In the genomic region with DNA sequence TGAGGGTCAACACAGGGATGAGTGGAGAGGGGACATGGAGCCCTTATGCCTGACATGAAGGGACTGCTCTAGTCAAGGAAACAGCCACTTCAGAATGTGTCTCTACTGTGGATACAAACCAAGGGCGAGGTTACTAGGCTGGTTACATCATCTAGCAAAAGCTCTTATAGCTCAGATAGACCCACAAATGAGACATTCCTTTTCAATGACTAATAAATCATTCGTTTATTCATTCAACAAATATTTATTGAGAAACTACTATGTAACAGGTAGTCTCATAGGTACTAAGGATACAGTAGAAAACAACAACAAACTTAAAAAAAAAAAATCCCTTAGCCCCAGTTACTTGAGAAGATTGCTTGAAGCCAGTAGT, we compare ENCODE assay signal across 17 cellular contexts.
DNase-seq lines count a peak whose midpoint lies in the region; ATAC-seq, FAIRE-seq and TF ChIP-seq lines count a peak whose summit lies in the region.
"Had no signal": no experiment of that assay in that cellular context is flagged by ENCODE, and none has a peak within 500 bp of the region (broad histone marks: within the 10 kb centered on the region; RNA-seq: fewer than 3 reads in every experiment).

No MANE protein-coding gene starts in this region.

- DNase-seq in HepG2 (ENCODE audit: low spot score) = no peak
- no peak for DNase-seq in ascending aorta (ENCODE audit: low spot score in 2 of 2)
- DNase-seq in glomerular visceral epithelial cell (ENCODE audit: extremely low spot score) = peak; percentile 65
- peak; percentile 61 for DNase-seq in urothelium cell line (ENCODE audit: low spot score)
- no peak for DNase-seq in NCI-H1417 (lab: John Stamatoyannopoulos, UW)
- no peak for DNase-seq in WERI-Rb-1
- DNase-seq: activated B cell treated with CpG ODN at 0.5 μM for 24 hours, DMS 273 treated with DMSO at 0.1 percent for 48 hours, H9, head of caudate nucleus, lower lobe of right lung, NCI-H1105 treated with DMSO at 0.1 percent for 48 hours, occipital lobe had no signal

- BruUV-seq in HepG2 (replicated peaks; lab: Mats Ljungman, UMichigan) = no TSS peak

- H3K4me2 ChIP-seq in HepG2 (ENCODE audit: low read depth, low read length) = no peak overlapping the region

- POLR2A ChIA-PET in HepG2 (lab: Yijun Ruan, JAX) = no interaction called here

- in situ Hi-C loops in HepG2 (cut with HindIII; ENCODE audit: extremely low pct_ligation_motif_present, low pct_unique_long_range_greater_than_20kb) = no loop called here

- no peaks in the 10 kb centered on the region for H3K79me2 ChIP-seq in HepG2 (ENCODE audit: insufficient read depth, low read length)

- TF ChIP-seq RAD21 in liver (IDR thresholded peaks at IDR 0.05) (no peak), HepG2 (CRISPR knock-in tag; IDR thresholded peaks at IDR 0.05) (no peak)

- H3K9me3 ChIP-seq in liver (ENCODE audit: control insufficient read depth in 4 of 4, low read length in 3 of 4) (no peaks in the 10 kb centered on the region), HepG2 (ENCODE audit: low read length) (no peaks in the 10 kb centered on the region), ascending aorta (no peaks in the 10 kb centered on the region), WERI-Rb-1 (ENCODE audit: severe bottlenecking) (no peaks in the 10 kb centered on the region)
- H3K9me3 ChIP-seq: lower lobe of right lung had no signal

- H3K36me3 ChIP-seq in liver (ENCODE audit: control insufficient read depth in 4 of 4, insufficient read depth in 3 of 4, low read depth in 1 of 4, low read length in 3 of 4) = no peaks in the 10 kb centered on the region
- H3K36me3 ChIP-seq in HepG2 (replicated peaks in 1 of 2; ENCODE audit: control insufficient read depth in 1 of 2, insufficient read depth in 2 of 2, low read length in 2 of 2) = peaks cover 2 to 6% of the 10 kb centered on the region in 2 experiments; a peak in 3 of 5 replicates
- H3K36me3 ChIP-seq in ascending aorta = no peaks in the 10 kb centered on the region
- H3K36me3 ChIP-seq in WERI-Rb-1 = no peaks in the 10 kb centered on the region

- no peak for TF ChIP-seq POLR2A in HepG2 (IDR thresholded peaks at IDR 0.05; ENCODE audit: insufficient read depth in 1 of 2, low read depth in 2 of 2, low read length in 2 of 2)

- no peaks in the 10 kb centered on the region for H4K20me1 ChIP-seq in HepG2 (ENCODE audit: insufficient read depth, low read length)

- no peak overlapping the region for H2AFZ ChIP-seq in HepG2 (ENCODE audit: low read length)

- no peak overlapping the region for H3K9ac ChIP-seq in liver (ENCODE audit: low read depth in 1 of 2, low read length in 2 of 2)
- H3K9ac ChIP-seq in HepG2 (ENCODE audit: insufficient read depth, low read depth, low read length) = no peak overlapping the region

- H3K4me1 ChIP-seq in liver (ENCODE audit: control insufficient read depth in 4 of 4, insufficient read depth in 4 of 4, low read length in 3 of 4) = peaks cover 4 to 15% (median 11%) of the 10 kb centered on the region in 4 donors
- peaks cover 9% of the 10 kb centered on the region for H3K4me1 ChIP-seq in HepG2 (ENCODE audit: insufficient read depth, low read length)
- H3K4me1 ChIP-seq in ascending aorta = peaks cover 0 to 9% of the 10 kb centered on the region in 2 donors

- FAIRE-seq in HepG2 (lab: Jason Lieb, UNC) (no peak), urothelium cell line (lab: Jason Lieb, UNC) (no peak)
- FAIRE-seq: A204.1 had no signal

- H3K4me3 ChIP-seq in liver (ENCODE audit: low read depth in 1 of 3, low read length in 3 of 3) = no peak overlapping the region
- H3K4me3 ChIP-seq in HepG2 (replicated peaks in 1 of 3; ENCODE audit: insufficient read depth in 1 of 3, low read depth in 2 of 3, low read length in 3 of 3) = no peak overlapping the region
- H3K4me3 ChIP-seq in ascending aorta = no peak overlapping the region
- H3K4me3 ChIP-seq in WERI-Rb-1 (ENCODE audit: low read depth, low read length) = no peak overlapping the region
- H3K4me3 ChIP-seq: dorsolateral prefrontal cortex, lower lobe of right lung had no signal

- H3K27me3 ChIP-seq in liver (ENCODE audit: control insufficient read depth in 4 of 4, insufficient read depth in 4 of 4, low read length in 3 of 4) = no peaks in the 10 kb centered on the region
- H3K27me3 ChIP-seq in HepG2 (ENCODE audit: control insufficient read depth in 1 of 2, insufficient read depth in 2 of 2, low read length in 2 of 2) = no peaks in the 10 kb centered on the region
- no peaks in the 10 kb centered on the region for H3K27me3 ChIP-seq in ascending aorta
- no peaks in the 10 kb centered on the region for H3K27me3 ChIP-seq in WERI-Rb-1 (ENCODE audit: insufficient read depth, low read depth, severe bottlenecking)
- H3K27me3 ChIP-seq: dorsolateral prefrontal cortex had no signal

- no peak for TF ChIP-seq EP300 in HepG2 (IDR thresholded peaks at IDR 0.05; ENCODE audit: low read depth in 2 of 2, low read length in 2 of 2)
- no peak for TF ChIP-seq EP300 in HepG2 (CRISPR knock-in tag; IDR thresholded peaks at IDR 0.05; ENCODE audit: borderline replicate concordance)

- H3K27ac ChIP-seq in liver (ENCODE audit: low read depth in 1 of 2, low read length in 2 of 2) (peak overlapping the region; percentile 53 to 71), HepG2 (ENCODE audit: extremely low read length, insufficient read depth, low read length) (no peak overlapping the region), ascending aorta (peak overlapping the region; percentile 63 to 71), WERI-Rb-1 (no peak overlapping the region)
- H3K27ac ChIP-seq: lower lobe of right lung had no signal

- CTCF ChIA-PET in HepG2 (lab: Yijun Ruan, JAX; ENCODE audit: low intra/inter-chr PET ratio, low total read pairs) = no interaction called here

- ATAC-seq in HepG2 (no peak), GM19328 (IDR thresholded peaks at IDR 0.05; ENCODE audit: unreplicated experiment) (no peak)

- intact Hi-C loops in HepG2 (cut with micrococcal nuclease; ENCODE audit: unreplicated experiment) (no loop called here), ascending aorta (cut with DNase I) (loop anchor here (5.0 kb wide), 1 partner anchor 36 kb away; no protein-coding TSS in a partner anchor)

- WGBS in liver = 55% methylated on average over 2 of the region's 2 CpGs
- WGBS in HepG2 (ENCODE audit: low lambda C conversion rate) = 75% methylated on average over 2 of the region's 2 CpGs

- TF ChIP-seq CTCF in liver (IDR thresholded peaks at IDR 0.05; ENCODE audit: low read depth, low read length, missing input control) (no peak), HepG2 (CRISPR knock-in tag; IDR thresholded peaks at IDR 0.05) (no peak), ascending aorta (IDR thresholded peaks at IDR 0.05) (no peak), WERI-Rb-1 (IDR thresholded peaks at IDR 0.05; ENCODE audit: low read depth, low read length) (no peak)

TF ChIP-seq in liver, 16 proteins besides CTCF, POLR2A, EP300 and RAD21:
- TF ChIP-seq RXRA (IDR thresholded peaks at IDR 0.05) (no peak), YY1 (IDR thresholded peaks at IDR 0.05) (no peak), TAF1 (conservative IDR thresholded peaks at IDR 0.05) (no peak), FOXA2 (IDR thresholded peaks at IDR 0.05) (no peak), MAX (IDR thresholded peaks at IDR 0.05) (no peak), EGR1 (IDR thresholded peaks at IDR 0.05; ENCODE audit: low read depth in 2 of 2) (no peak), JUND (IDR thresholded peaks at IDR 0.05) (no peak)

TF ChIP-seq in HepG2, 621 proteins besides CTCF, POLR2A, EP300 and RAD21 (continues in another document):
- TF ChIP-seq ZFP36L2 (CRISPR knock-in tag; IDR thresholded peaks at IDR 0.05) (no peak), ZNF496 (CRISPR knock-in tag; IDR thresholded peaks at IDR 0.05; ENCODE audit: insufficient replicate concordance) (no peak), SP2 (CRISPR knock-in tag; IDR thresholded peaks at IDR 0.05) (no peak), RNF2 (conservative IDR thresholded peaks at IDR 0.05; ENCODE audit: low read depth) (no peak), ZSCAN22 (CRISPR knock-in tag; IDR thresholded peaks at IDR 0.05) (no peak), BORCS8-MEF2B (CRISPR knock-in tag; IDR thresholded peaks at IDR 0.05) (no peak), TAF15 (IDR thresholded peaks at IDR 0.05; ENCODE audit: low read depth, low read length, poor library complexity, severe bottlenecking) (no peak), GATAD1 (CRISPR knock-in tag; IDR thresholded peaks at IDR 0.05) (no peak), ZNF652 (CRISPR knock-in tag; IDR thresholded peaks at IDR 0.05; ENCODE audit: borderline replicate concordance, low read depth) (no peak), GPBP1L1 (CRISPR knock-in tag; IDR thresholded peaks at IDR 0.05) (no peak), THAP8 (CRISPR knock-in tag; IDR thresholded peaks at IDR 0.05; ENCODE audit: borderline replicate concordance) (no peak), ZNF343 (CRISPR knock-in tag; IDR thresholded peaks at IDR 0.05) (no peak)
- TF ChIP-seq, protein P1, sequence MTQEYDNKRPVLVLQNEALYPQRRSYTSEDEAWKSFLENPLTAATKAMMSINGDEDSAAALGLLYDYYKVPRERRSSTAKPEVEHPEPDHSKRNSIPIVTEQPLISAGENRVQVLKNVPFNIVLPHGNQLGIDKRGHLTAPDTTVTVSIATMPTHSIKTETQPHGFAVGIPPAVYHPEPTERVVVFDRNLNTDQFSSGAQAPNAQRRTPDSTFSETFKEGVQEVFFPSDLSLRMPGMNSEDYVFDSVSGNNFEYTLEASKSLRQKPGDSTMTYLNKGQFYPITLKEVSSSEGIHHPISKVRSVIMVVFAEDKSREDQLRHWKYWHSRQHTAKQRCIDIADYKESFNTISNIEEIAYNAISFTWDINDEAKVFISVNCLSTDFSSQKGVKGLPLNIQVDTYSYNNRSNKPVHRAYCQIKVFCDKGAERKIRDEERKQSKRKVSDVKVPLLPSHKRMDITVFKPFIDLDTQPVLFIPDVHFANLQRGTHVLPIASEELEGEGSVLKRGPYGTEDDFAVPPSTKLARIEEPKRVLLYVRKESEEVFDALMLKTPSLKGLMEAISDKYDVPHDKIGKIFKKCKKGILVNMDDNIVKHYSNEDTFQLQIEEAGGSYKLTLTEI (CRISPR knock-in tag; conservative IDR thresholded peaks at IDR 0.05) = no peak

Comparison
In these comparisons a context has a peak if more than half of its experiments do, and no peak if none do; other contexts are left out.
1. H3K27ac ChIP-seq: peak in liver (2 of 2) and ascending aorta (2 of 2); none in HepG2 (single experiment) and WERI-Rb-1 (single experiment).
2. DNase-seq: peak in glomerular visceral epithelial cell (single experiment) and urothelium cell line (single experiment); none in HepG2 (single experiment), ascending aorta (0 of 2), NCI-H1417 (0 of 3) and WERI-Rb-1 (single experiment).